Comparison of ENCODE assay signal across 10 cellular contexts in genomic region chr14:103480595-103480994, GRCh38. TPM values are rescaled to one million over a fixed set of nuclear protein-coding genes. Genes with fewer than 3 reads are reported as not detected.
A peak's percentile ranks its signal among the peaks of the same experiment; 100 is the strongest.
DNase-seq lines count a peak whose midpoint lies in the region; ATAC-seq and TF ChIP-seq lines count a peak whose summit lies in the region.
"Had no signal": no experiment of that assay in that cellular context is flagged by ENCODE, and none has a peak within 500 bp of the region (broad histone marks: within the 10 kb centered on the region; RNA-seq: fewer than 3 reads in every experiment).

No MANE protein-coding gene starts in this region.

- H3K36me3 ChIP-seq in CD4-positive, CD25-positive, alpha-beta regulatory T cell (ENCODE audit: control insufficient read depth, insufficient read depth, low read length), result peaks cover 68% of the 10 kb centered on the region
- H3K36me3 ChIP-seq in spleen (peaks cover 0 to 100% (median 65%) of the 10 kb centered on the region in 6 donors), hepatocyte (replicated peaks; ENCODE audit: insufficient read depth, low read depth) (peaks cover 2% of the 10 kb centered on the region)

- H2AFZ ChIP-seq in hepatocyte, result no peak overlapping the region

- H3K27me3 ChIP-seq in CD4-positive, CD25-positive, alpha-beta regulatory T cell (ENCODE audit: control insufficient read depth, insufficient read depth, low read length), result no peaks in the 10 kb centered on the region
- no peaks in the 10 kb centered on the region for H3K27me3 ChIP-seq in foreskin keratinocyte
- H3K27me3 ChIP-seq in spleen (replicated peaks in 1 of 7), result no peaks in the 10 kb centered on the region
- H3K27me3 ChIP-seq in hepatocyte, result no peaks in the 10 kb centered on the region
- H3K27me3 ChIP-seq: gastroesophageal sphincter had no signal

- H3K27ac Mint-ChIP-seq in CD4-positive, CD25-positive, alpha-beta regulatory T cell, result peak overlapping the region; percentile 22 to 53 (median 49)
- peak overlapping the region; percentile 32 for H3K27ac Mint-ChIP-seq in activated T-helper 2 cell treated with anti-CD3 and anti-CD28 coated beads, Interferon-gamma antibody, Interleukin-2, Interleukin-4, amounts not matched to agents 10 μg/mL and 5 μg/mL and 100 μg/mL, durations not matched to agents 14 hours and 24 hours and 36 hours

- H3K9me3 ChIP-seq in CD4-positive, CD25-positive, alpha-beta regulatory T cell (ENCODE audit: control insufficient read depth in 2 of 2, low read length in 2 of 2), result no peaks in the 10 kb centered on the region
- no peaks in the 10 kb centered on the region for H3K9me3 ChIP-seq in spleen
- no peaks in the 10 kb centered on the region for H3K9me3 ChIP-seq in hepatocyte (ENCODE audit: low read depth)
- H3K9me3 ChIP-seq: gastroesophageal sphincter had no signal

- H3K36me3 Mint-ChIP-seq in CD4-positive, CD25-positive, alpha-beta regulatory T cell, result peaks cover 37% of the 10 kb centered on the region
- peaks cover 37% of the 10 kb centered on the region for H3K36me3 Mint-ChIP-seq in activated T-helper 2 cell treated with anti-CD3 and anti-CD28 coated beads, Interferon-gamma antibody, Interleukin-2, Interleukin-4, amounts not matched to agents 10 μg/mL and 5 μg/mL and 100 μg/mL, durations not matched to agents 14 hours and 24 hours and 36 hours (ENCODE audit: low read depth)

- H3K4me1 Mint-ChIP-seq in CD4-positive, CD25-positive, alpha-beta regulatory T cell, result peaks cover 10 to 18% (median 17%) of the 10 kb centered on the region in 4 donors
- H3K4me1 Mint-ChIP-seq in activated T-helper 2 cell treated with anti-CD3 and anti-CD28 coated beads, Interferon-gamma antibody, Interleukin-2, Interleukin-4, amounts not matched to agents 10 μg/mL and 5 μg/mL and 100 μg/mL, durations not matched to agents 14 hours and 24 hours and 36 hours (ENCODE audit: low read depth), result peaks cover 17% of the 10 kb centered on the region

- H3K4me1 ChIP-seq in CD4-positive, CD25-positive, alpha-beta regulatory T cell (ENCODE audit: control insufficient read depth, insufficient read depth, low read length, poor library complexity, severe bottlenecking), result peaks cover 8% of the 10 kb centered on the region
- H3K4me1 ChIP-seq in foreskin keratinocyte (no peaks in the 10 kb centered on the region), spleen (peaks cover 0 to 19% (median 13%) of the 10 kb centered on the region in 6 donors), hepatocyte (ENCODE audit: insufficient read depth) (no peaks in the 10 kb centered on the region)

- no peak overlapping the region for H3K4me3 ChIP-seq in CD4-positive, CD25-positive, alpha-beta regulatory T cell (ENCODE audit: low read depth, low read length)
- no peak overlapping the region for H3K4me3 ChIP-seq in spleen
- H3K4me3 ChIP-seq in hepatocyte, result no peak overlapping the region
- H3K4me3 ChIP-seq: gastroesophageal sphincter had no signal

- intact Hi-C loops in activated T-helper 2 cell treated with anti-CD3 and anti-CD28 coated beads, Interferon-gamma antibody, Interleukin-2, Interleukin-4, amounts not matched to agents 10 μg/mL and 5 μg/mL and 100 μg/mL, durations not matched to agents 14 hours and 24 hours and 36 hours (cut with micrococcal nuclease), result no loop called here
- intact Hi-C loops in spleen (cut with DNase I; ENCODE audit: low total_unique reads), result no loop called here

- H3K4me2 ChIP-seq in hepatocyte, result no peak overlapping the region

- H3K9me2 ChIP-seq in hepatocyte (replicated peaks; ENCODE audit: insufficient read depth), result no peaks in the 10 kb centered on the region

- H3K4me3 Mint-ChIP-seq in CD4-positive, CD25-positive, alpha-beta regulatory T cell, result no peak overlapping the region
- H3K4me3 Mint-ChIP-seq in activated T-helper 2 cell treated with anti-CD3 and anti-CD28 coated beads, Interferon-gamma antibody, Interleukin-2, Interleukin-4, amounts not matched to agents 10 μg/mL and 5 μg/mL and 100 μg/mL, durations not matched to agents 14 hours and 24 hours and 36 hours (ENCODE audit: low read depth), result no peak overlapping the region

- no peak overlapping the region for H3K27ac ChIP-seq in CD4-positive, CD25-positive, alpha-beta regulatory T cell (ENCODE audit: insufficient read depth, low read length, poor library complexity, severe bottlenecking)
- H3K27ac ChIP-seq in foreskin keratinocyte (no peak overlapping the region), spleen (peak overlapping the region in 1 of 8 donors; percentile 45), hepatocyte (no peak overlapping the region)
- H3K27ac ChIP-seq: C4-2B, gastroesophageal sphincter had no signal

- no peaks in the 10 kb centered on the region for H3K79me2 ChIP-seq in hepatocyte

- 24 to 42% (median 36%) methylated on average over 3 of the region's 3 CpGs for WGBS in spleen, 5 donors
- WGBS in hepatocyte (ENCODE audit: low lambda C conversion rate, missing lambda C conversion rate), result 95% methylated on average over 3 of the region's 3 CpGs

- TF ChIP-seq CTCF in foreskin keratinocyte (conservative IDR thresholded peaks at IDR 0.05), result no peak
- no peak for TF ChIP-seq CTCF in spleen (IDR thresholded peaks at IDR 0.05 in 8 of 11, conservative IDR thresholded peaks at IDR 0.05 in 3 of 11)
- no peak for TF ChIP-seq CTCF in hepatocyte (IDR thresholded peaks at IDR 0.05; ENCODE audit: poor library complexity)

- H3K27me3 Mint-ChIP-seq in CD4-positive, CD25-positive, alpha-beta regulatory T cell, result no peaks in the 10 kb centered on the region
- H3K27me3 Mint-ChIP-seq in activated T-helper 2 cell treated with anti-CD3 and anti-CD28 coated beads, Interferon-gamma antibody, Interleukin-2, Interleukin-4, amounts not matched to agents 10 μg/mL and 5 μg/mL and 100 μg/mL, durations not matched to agents 14 hours and 24 hours and 36 hours (ENCODE audit: low read depth), result no peaks in the 10 kb centered on the region

- no peaks in the 10 kb centered on the region for H3K9me3 Mint-ChIP-seq in CD4-positive, CD25-positive, alpha-beta regulatory T cell
- no peaks in the 10 kb centered on the region for H3K9me3 Mint-ChIP-seq in activated T-helper 2 cell treated with anti-CD3 and anti-CD28 coated beads, Interferon-gamma antibody, Interleukin-2, Interleukin-4, amounts not matched to agents 10 μg/mL and 5 μg/mL and 100 μg/mL, durations not matched to agents 14 hours and 24 hours and 36 hours

- H4K20me1 ChIP-seq in hepatocyte (ENCODE audit: insufficient read depth, poor library complexity, severe bottlenecking), result no peaks in the 10 kb centered on the region

- peak in 2 of 3 donors; percentile 11 to 31 for DNase-seq in CD4-positive, CD25-positive, alpha-beta regulatory T cell
- no peak for DNase-seq in activated T-helper 2 cell treated with anti-CD3 and anti-CD28 coated beads, Interferon-gamma antibody, Interleukin-2, Interleukin-4, amounts not matched to agents 10 μg/mL and 5 μg/mL and 100 μg/mL, durations not matched to agents 14 hours and 24 hours and 36 hours (ENCODE audit: low spot score)
- DNase-seq in foreskin keratinocyte (no peak), spleen (no peak), hepatocyte (ENCODE audit: low spot score) (no peak)
- no peak for DNase-seq in effector CD4-positive, alpha-beta T cell

- peak; percentile 56 to 62 for ATAC-seq in CD4-positive, CD25-positive, alpha-beta regulatory T cell (ENCODE audit: low read depth in 2 of 2)
- peak; percentile 51 for ATAC-seq in GM19351 (IDR thresholded peaks at IDR 0.05; ENCODE audit: unreplicated experiment)
- ATAC-seq in HG03460 (IDR thresholded peaks at IDR 0.05; ENCODE audit: unreplicated experiment), result peak; percentile 87
- no peak for ATAC-seq in foreskin keratinocyte
- ATAC-seq: gastroesophageal sphincter had no signal

- TF ChIP-seq POLR2A in spleen (IDR thresholded peaks at IDR 0.05), result no peak

RNA-seq across cellular contexts. Expression of gene CKB, which starts 42.0 kb away (rescaled TPM):
- 5.8 TPM for total RNA-seq in CD4-positive, CD25-positive, alpha-beta regulatory T cell
- polyA plus RNA-seq in CD4-positive, CD25-positive, alpha-beta regulatory T cell, result 1 to 10 TPM in 3 of 4 donors, not detected in 1; 1.4 to 1.7 (median 1.7) TPM
- total RNA-seq in activated T-helper 2 cell treated with anti-CD3 and anti-CD28 coated beads, Interferon-gamma antibody, Interleukin-2, Interleukin-4, amounts not matched to agents 10 μg/mL and 5 μg/mL and 100 μg/mL, durations not matched to agents 14 hours and 24 hours and 36 hours, result 14.0 and 15.3 TPM in 2 replicates
- total RNA-seq in foreskin keratinocyte, result 1.8 and 4.1 TPM in 2 replicates
- 4.4 and 7.1 TPM in 2 replicates for polyA plus RNA-seq in foreskin keratinocyte
- 10 to 100 TPM in 4 of 7 donors, 1 to 10 TPM in 3; 8.0 to 22.6 (median 10.8) TPM for total RNA-seq in spleen
- 10 to 100 TPM; 14.3 to 28.4 (median 20.6) TPM for polyA plus RNA-seq in spleen
- 523 and 682 TPM in 2 replicates for total RNA-seq in hepatocyte
- polyA plus RNA-seq in hepatocyte, result 2,788 and 2,829 TPM in 2 replicates

RNA-seq across cellular contexts. Expression of gene TRMT61A, which starts 48.4 kb away (rescaled TPM):
- 9.7 TPM for total RNA-seq in CD4-positive, CD25-positive, alpha-beta regulatory T cell
- polyA plus RNA-seq in CD4-positive, CD25-positive, alpha-beta regulatory T cell, result 1 to 10 TPM; 3.7 to 7.5 (median 6.1) TPM
- total RNA-seq in activated T-helper 2 cell treated with anti-CD3 and anti-CD28 coated beads, Interferon-gamma antibody, Interleukin-2, Interleukin-4, amounts not matched to agents 10 μg/mL and 5 μg/mL and 100 μg/mL, durations not matched to agents 14 hours and 24 hours and 36 hours, result 13.7 and 15.0 TPM in 2 replicates
- 12.0 and 14.1 TPM in 2 replicates for total RNA-seq in foreskin keratinocyte
- 13.8 and 14.9 TPM in 2 replicates for polyA plus RNA-seq in foreskin keratinocyte
- total RNA-seq in spleen, result 10 to 100 TPM in 1 of 7 donors, 1 to 10 TPM in 6; 8.0 to 11.3 (median 9.5) TPM
- 10 to 100 TPM in 2 of 3 donors, 1 to 10 TPM in 1; 8.6 to 14.2 (median 11.1) TPM for polyA plus RNA-seq in spleen
- total RNA-seq in hepatocyte, result 8.2 and 8.9 TPM in 2 replicates
- polyA plus RNA-seq in hepatocyte, result 13.2 and 15.0 TPM in 2 replicates

Comparison
In these comparisons a context has a peak if more than half of its experiments do, and no peak if none do; other contexts are left out.
1. DNase-seq: peak in CD4-positive, CD25-positive, alpha-beta regulatory T cell (2 of 3); none in activated T-helper 2 cell treated with anti-CD3 and anti-CD28 coated beads, Interferon-gamma antibody, Interleukin-2, Interleukin-4, amounts not matched to agents 10 μg/mL and 5 μg/mL and 100 μg/mL, durations not matched to agents 14 hours and 24 hours and 36 hours (single experiment), foreskin keratinocyte (0 of 2), spleen (single experiment), effector CD4-positive, alpha-beta T cell (single experiment) and hepatocyte (single experiment).
2. RNA of gene CKB, which starts 42.0 kb away (total RNA-seq): 523 to 682 TPM in hepatocyte; 14.0 to 15.3 TPM in activated T-helper 2 cell treated with anti-CD3 and anti-CD28 coated beads, Interferon-gamma antibody, Interleukin-2, Interleukin-4, amounts not matched to agents 10 μg/mL and 5 μg/mL and 100 μg/mL, durations not matched to agents 14 hours and 24 hours and 36 hours, 8.0 to 22.6 TPM in spleen, 5.8 TPM in CD4-positive, CD25-positive, alpha-beta regulatory T cell (single experiment) and 1.8 to 4.1 TPM in foreskin keratinocyte; every median in the first group is over 10 times any median in the second.